Comparison of ENCODE assay signal across 1 cellular context in genomic region chr22:39148024-39148726, GRCh38.
TF ChIP-seq lines count a peak whose summit lies in the region.

No MANE protein-coding gene starts in this region.

TF ChIP-seq in GM23338, 12 proteins besides CTCF, POLR2A, EP300 and RAD21 (continued from another document):
- no peak for TF ChIP-seq REST (IDR thresholded peaks at IDR 0.05; ENCODE audit: unreplicated experiment)
- no peak for TF ChIP-seq CREB1 (CRISPR knock-in tag; IDR thresholded peaks at IDR 0.05; ENCODE audit: low read depth)
- TF ChIP-seq ZNF114 (CRISPR knock-in tag; IDR thresholded peaks at IDR 0.05): no peak
- TF ChIP-seq POLR2AphosphoS5 (IDR thresholded peaks at IDR 0.05; ENCODE audit: low read depth): no peak
- no peak for TF ChIP-seq EZH2 (IDR thresholded peaks at IDR 0.05; ENCODE audit: low read depth, unreplicated experiment)
- TF ChIP-seq ZNF331 (CRISPR knock-in tag; IDR thresholded peaks at IDR 0.05; ENCODE audit: low read depth): no peak
- TF ChIP-seq ZNF462 (CRISPR knock-in tag; IDR thresholded peaks at IDR 0.05): no peak
- no peak for TF ChIP-seq EZH2phosphoT487 (IDR thresholded peaks at IDR 0.05; ENCODE audit: unreplicated experiment)
